1 cellular context compared by ENCODE assay signal in the genomic region with DNA sequence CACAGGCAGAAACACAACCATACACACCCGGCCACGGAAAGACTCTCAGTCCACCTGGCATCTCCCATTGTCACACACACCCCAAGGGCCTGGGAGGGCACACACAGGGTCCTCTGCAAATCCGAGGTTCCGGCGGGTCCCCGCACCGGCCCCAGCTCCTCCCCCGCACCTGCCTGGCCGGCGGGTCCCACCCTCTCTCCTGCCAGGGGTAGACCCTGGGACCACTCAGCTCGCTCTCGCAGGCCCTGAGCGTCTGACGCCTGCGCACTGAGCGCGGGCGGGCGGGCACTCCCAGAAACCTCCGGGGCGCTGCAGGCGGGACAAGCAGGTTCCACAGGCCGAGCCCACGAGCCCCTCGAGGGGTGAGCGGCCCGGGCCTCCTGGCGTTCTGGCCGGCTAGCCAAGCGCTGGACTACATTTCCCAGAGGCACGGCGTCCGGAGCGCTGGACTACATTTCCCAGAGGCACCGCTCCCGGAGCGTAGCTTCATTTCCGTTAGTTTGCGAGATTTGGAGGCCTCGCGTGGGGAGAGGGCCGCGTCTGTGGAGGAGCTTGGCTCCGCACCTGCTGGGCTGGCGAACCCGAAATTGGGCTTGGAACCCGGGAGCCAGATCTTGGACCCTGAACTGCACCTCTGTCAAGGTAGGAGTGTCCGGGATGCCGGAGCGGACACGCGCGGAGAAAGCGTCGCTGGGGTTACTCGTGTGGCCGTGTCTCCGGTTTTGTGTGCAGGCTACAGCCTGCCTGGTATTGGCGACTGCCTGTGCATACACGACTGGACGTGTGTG.
TF ChIP-seq lines count a peak whose summit lies in the region.

A gene (plus strand): TSS at position 505 of the 788 bp plus-strand sequence. CDS start 10,686 bp downstream, outside the sequence.

TF ChIP-seq in HepG2, 621 proteins besides CTCF, POLR2A, EP300 and RAD21 (continued from another document and continues in another):
- TF ChIP-seq, protein P1, sequence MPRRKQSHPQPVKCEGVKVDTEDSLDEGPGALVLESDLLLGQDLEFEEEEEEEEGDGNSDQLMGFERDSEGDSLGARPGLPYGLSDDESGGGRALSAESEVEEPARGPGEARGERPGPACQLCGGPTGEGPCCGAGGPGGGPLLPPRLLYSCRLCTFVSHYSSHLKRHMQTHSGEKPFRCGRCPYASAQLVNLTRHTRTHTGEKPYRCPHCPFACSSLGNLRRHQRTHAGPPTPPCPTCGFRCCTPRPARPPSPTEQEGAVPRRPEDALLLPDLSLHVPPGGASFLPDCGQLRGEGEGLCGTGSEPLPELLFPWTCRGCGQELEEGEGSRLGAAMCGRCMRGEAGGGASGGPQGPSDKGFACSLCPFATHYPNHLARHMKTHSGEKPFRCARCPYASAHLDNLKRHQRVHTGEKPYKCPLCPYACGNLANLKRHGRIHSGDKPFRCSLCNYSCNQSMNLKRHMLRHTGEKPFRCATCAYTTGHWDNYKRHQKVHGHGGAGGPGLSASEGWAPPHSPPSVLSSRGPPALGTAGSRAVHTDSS (CRISPR knock-in tag; conservative IDR thresholded peaks at IDR 0.05): 0 out of 2 replicates have a peak, but pooled peaks have one; percentile 88
- TF ChIP-seq PHF21A (CRISPR knock-in tag; IDR thresholded peaks at IDR 0.05) (peak; percentile 98), RFX1 (IDR thresholded peaks at IDR 0.05) (no peak), NR3C1 (CRISPR knock-in tag; IDR thresholded peaks at IDR 0.05) (no peak), MEIS1 (CRISPR knock-in tag; IDR thresholded peaks at IDR 0.05; ENCODE audit: borderline replicate concordance) (peak; percentile 53; the same call in 1 of the 2 replicates), HNF4G (IDR thresholded peaks at IDR 0.05; ENCODE audit: borderline replicate concordance, low read depth, low read length) (no peak), HNF4G (CRISPR knock-in tag; IDR thresholded peaks at IDR 0.05; ENCODE audit: borderline replicate concordance, low read depth) (no peak; the same call in 1 of the 2 replicates), MAFG (CRISPR knock-in tag; IDR thresholded peaks at IDR 0.05) (no peak), JUND (CRISPR knock-in tag; IDR thresholded peaks at IDR 0.05) (0 out of 2 replicates have a peak, but pooled peaks have one; percentile 22), CREM (IDR thresholded peaks at IDR 0.05) (peak; percentile 99), CREM (CRISPR knock-in tag; IDR thresholded peaks at IDR 0.05) (no peak), ZNF777 (CRISPR knock-in tag; IDR thresholded peaks at IDR 0.05) (0 out of 2 replicates have a peak, but pooled peaks have one; percentile 61), MXI1 (IDR thresholded peaks at IDR 0.05; ENCODE audit: borderline replicate concordance, low read depth, low read length) (peak; percentile 85; the same call in 2 of the 3 replicates), ZNF605 (CRISPR knock-in tag; IDR thresholded peaks at IDR 0.05) (peak; percentile 81), PHF20 (CRISPR knock-in tag; IDR thresholded peaks at IDR 0.05) (peak; percentile 83), ATF7 (IDR thresholded peaks at IDR 0.05) (no peak), ATF7 (CRISPR knock-in tag; IDR thresholded peaks at IDR 0.05) (no peak), ZNF543 (CRISPR knock-in tag; IDR thresholded peaks at IDR 0.05) (peak; percentile 90), KDM3A (CRISPR knock-in tag; IDR thresholded peaks at IDR 0.05; ENCODE audit: low read depth) (peak; percentile 90), REL (CRISPR knock-in tag; conservative IDR thresholded peaks at IDR 0.05) (no peak), TAF1 (CRISPR knock-in tag; IDR thresholded peaks at IDR 0.05) (peak; percentile 46; the same call in 1 of the 2 replicates), ETV5 (CRISPR knock-in tag; IDR thresholded peaks at IDR 0.05; ENCODE audit: borderline replicate concordance) (peak; percentile 71), ZBTB7B (CRISPR knock-in tag; IDR thresholded peaks at IDR 0.05) (peak; percentile 85), HNRNPLL (IDR thresholded peaks at IDR 0.05; ENCODE audit: low read depth, low read length, poor library complexity, severe bottlenecking) (peak; percentile 70), ZNF572 (CRISPR knock-in tag; IDR thresholded peaks at IDR 0.05) (0 out of 2 replicates have a peak, but pooled peaks have one; percentile 59), ZNF776 (CRISPR knock-in tag; IDR thresholded peaks at IDR 0.05) (peak; percentile 67; the same call in 1 of the 2 replicates), SMAD1 (CRISPR knock-in tag; IDR thresholded peaks at IDR 0.05; ENCODE audit: borderline replicate concordance, low read depth) (no peak), FOXK2 (IDR thresholded peaks at IDR 0.05) (no peak), TOPORS (CRISPR knock-in tag; IDR thresholded peaks at IDR 0.05) (peak; percentile 86; the same call in 1 of the 2 replicates), ZNF430 (CRISPR knock-in tag; IDR thresholded peaks at IDR 0.05) (peak; percentile 88; the same call in 1 of the 2 replicates), SETDB1 (CRISPR knock-in tag; IDR thresholded peaks at IDR 0.05; ENCODE audit: borderline replicate concordance) (no peak), KLF16 (CRISPR knock-in tag; IDR thresholded peaks at IDR 0.05) (peak; percentile 58 to 71; a peak in 2 of 4 replicates), CBFB (CRISPR knock-in tag; IDR thresholded peaks at IDR 0.05) (no peak), CENPX (CRISPR knock-in tag; IDR thresholded peaks at IDR 0.05) (no peak), RBM22 (optimal IDR thresholded peaks at IDR 0.05; ENCODE audit: low read length) (no peak), ZNF12 (CRISPR knock-in tag; IDR thresholded peaks at IDR 0.05) (no peak), ZNF563 (CRISPR knock-in tag; IDR thresholded peaks at IDR 0.05) (peak; percentile 52; the same call in 1 of the 2 replicates), ZNF367 (CRISPR knock-in tag; IDR thresholded peaks at IDR 0.05; ENCODE audit: borderline replicate concordance) (no peak; the same call in 1 of the 2 replicates), ZNF180 (CRISPR knock-in tag; IDR thresholded peaks at IDR 0.05; ENCODE audit: borderline replicate concordance, low read depth) (no peak), ZFYVE20 (CRISPR knock-in tag; IDR thresholded peaks at IDR 0.05; ENCODE audit: borderline replicate concordance, low read depth) (no peak), ZZZ3 (CRISPR knock-in tag; IDR thresholded peaks at IDR 0.05; ENCODE audit: borderline replicate concordance) (peak; percentile 93; the same call in 1 of the 2 replicates), PTBP1 (IDR thresholded peaks at IDR 0.05; ENCODE audit: low read depth, low read length, poor library complexity, severe bottlenecking) (peak; percentile 10)
- TF ChIP-seq, protein P2, sequence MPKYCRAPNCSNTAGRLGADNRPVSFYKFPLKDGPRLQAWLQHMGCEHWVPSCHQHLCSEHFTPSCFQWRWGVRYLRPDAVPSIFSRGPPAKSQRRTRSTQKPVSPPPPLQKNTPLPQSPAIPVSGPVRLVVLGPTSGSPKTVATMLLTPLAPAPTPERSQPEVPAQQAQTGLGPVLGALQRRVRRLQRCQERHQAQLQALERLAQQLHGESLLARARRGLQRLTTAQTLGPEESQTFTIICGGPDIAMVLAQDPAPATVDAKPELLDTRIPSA (CRISPR knock-in tag; IDR thresholded peaks at IDR 0.05; ENCODE audit: borderline replicate concordance): no peak
- TF ChIP-seq, protein P3, sequence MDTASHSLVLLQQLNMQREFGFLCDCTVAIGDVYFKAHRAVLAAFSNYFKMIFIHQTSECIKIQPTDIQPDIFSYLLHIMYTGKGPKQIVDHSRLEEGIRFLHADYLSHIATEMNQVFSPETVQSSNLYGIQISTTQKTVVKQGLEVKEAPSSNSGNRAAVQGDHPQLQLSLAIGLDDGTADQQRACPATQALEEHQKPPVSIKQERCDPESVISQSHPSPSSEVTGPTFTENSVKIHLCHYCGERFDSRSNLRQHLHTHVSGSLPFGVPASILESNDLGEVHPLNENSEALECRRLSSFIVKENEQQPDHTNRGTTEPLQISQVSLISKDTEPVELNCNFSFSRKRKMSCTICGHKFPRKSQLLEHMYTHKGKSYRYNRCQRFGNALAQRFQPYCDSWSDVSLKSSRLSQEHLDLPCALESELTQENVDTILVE (CRISPR knock-in tag; IDR thresholded peaks at IDR 0.05): peak; percentile 68; the same call in 1 of the 2 replicates
- TF ChIP-seq, protein P4, sequence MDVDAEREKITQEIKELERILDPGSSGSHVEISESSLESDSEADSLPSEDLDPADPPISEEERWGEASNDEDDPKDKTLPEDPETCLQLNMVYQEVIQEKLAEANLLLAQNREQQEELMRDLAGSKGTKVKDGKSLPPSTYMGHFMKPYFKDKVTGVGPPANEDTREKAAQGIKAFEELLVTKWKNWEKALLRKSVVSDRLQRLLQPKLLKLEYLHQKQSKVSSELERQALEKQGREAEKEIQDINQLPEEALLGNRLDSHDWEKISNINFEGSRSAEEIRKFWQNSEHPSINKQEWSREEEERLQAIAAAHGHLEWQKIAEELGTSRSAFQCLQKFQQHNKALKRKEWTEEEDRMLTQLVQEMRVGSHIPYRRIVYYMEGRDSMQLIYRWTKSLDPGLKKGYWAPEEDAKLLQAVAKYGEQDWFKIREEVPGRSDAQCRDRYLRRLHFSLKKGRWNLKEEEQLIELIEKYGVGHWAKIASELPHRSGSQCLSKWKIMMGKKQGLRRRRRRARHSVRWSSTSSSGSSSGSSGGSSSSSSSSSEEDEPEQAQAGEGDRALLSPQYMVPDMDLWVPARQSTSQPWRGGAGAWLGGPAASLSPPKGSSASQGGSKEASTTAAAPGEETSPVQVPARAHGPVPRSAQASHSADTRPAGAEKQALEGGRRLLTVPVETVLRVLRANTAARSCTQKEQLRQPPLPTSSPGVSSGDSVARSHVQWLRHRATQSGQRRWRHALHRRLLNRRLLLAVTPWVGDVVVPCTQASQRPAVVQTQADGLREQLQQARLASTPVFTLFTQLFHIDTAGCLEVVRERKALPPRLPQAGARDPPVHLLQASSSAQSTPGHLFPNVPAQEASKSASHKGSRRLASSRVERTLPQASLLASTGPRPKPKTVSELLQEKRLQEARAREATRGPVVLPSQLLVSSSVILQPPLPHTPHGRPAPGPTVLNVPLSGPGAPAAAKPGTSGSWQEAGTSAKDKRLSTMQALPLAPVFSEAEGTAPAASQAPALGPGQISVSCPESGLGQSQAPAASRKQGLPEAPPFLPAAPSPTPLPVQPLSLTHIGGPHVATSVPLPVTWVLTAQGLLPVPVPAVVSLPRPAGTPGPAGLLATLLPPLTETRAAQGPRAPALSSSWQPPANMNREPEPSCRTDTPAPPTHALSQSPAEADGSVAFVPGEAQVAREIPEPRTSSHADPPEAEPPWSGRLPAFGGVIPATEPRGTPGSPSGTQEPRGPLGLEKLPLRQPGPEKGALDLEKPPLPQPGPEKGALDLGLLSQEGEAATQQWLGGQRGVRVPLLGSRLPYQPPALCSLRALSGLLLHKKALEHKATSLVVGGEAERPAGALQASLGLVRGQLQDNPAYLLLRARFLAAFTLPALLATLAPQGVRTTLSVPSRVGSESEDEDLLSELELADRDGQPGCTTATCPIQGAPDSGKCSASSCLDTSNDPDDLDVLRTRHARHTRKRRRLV (CRISPR knock-in tag; IDR thresholded peaks at IDR 0.05): no peak
- TF ChIP-seq, protein P5, sequence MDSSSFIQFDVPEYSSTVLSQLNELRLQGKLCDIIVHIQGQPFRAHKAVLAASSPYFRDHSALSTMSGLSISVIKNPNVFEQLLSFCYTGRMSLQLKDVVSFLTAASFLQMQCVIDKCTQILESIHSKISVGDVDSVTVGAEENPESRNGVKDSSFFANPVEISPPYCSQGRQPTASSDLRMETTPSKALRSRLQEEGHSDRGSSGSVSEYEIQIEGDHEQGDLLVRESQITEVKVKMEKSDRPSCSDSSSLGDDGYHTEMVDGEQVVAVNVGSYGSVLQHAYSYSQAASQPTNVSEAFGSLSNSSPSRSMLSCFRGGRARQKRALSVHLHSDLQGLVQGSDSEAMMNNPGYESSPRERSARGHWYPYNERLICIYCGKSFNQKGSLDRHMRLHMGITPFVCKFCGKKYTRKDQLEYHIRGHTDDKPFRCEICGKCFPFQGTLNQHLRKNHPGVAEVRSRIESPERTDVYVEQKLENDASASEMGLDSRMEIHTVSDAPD (CRISPR knock-in tag; IDR thresholded peaks at IDR 0.05): peak; percentile 56; the same call in 1 of the 2 replicates
- TF ChIP-seq, protein P6, sequence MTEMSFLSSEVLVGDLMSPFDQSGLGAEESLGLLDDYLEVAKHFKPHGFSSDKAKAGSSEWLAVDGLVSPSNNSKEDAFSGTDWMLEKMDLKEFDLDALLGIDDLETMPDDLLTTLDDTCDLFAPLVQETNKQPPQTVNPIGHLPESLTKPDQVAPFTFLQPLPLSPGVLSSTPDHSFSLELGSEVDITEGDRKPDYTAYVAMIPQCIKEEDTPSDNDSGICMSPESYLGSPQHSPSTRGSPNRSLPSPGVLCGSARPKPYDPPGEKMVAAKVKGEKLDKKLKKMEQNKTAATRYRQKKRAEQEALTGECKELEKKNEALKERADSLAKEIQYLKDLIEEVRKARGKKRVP (CRISPR knock-in tag; IDR thresholded peaks at IDR 0.05): no peak; a peak in 1 of 4 replicates
- TF ChIP-seq, protein P7, sequence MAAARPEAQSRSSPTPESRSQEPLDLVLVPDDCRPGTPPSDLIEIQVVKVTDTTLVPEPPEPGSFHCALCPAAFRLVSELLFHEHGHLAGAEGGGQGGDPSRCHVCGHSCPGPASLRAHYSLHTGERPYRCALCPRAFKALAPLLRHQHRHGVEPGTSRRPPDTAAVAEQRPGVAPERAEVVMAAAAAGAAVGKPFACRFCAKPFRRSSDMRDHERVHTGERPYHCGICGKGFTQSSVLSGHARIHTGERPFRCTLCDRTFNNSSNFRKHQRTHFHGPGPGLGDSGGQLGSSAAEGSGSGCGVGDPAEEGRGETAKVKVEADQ (CRISPR knock-in tag; IDR thresholded peaks at IDR 0.05; ENCODE audit: borderline replicate concordance): peak; percentile 89; the same call in 1 of the 2 replicates
- TF ChIP-seq, protein P8, sequence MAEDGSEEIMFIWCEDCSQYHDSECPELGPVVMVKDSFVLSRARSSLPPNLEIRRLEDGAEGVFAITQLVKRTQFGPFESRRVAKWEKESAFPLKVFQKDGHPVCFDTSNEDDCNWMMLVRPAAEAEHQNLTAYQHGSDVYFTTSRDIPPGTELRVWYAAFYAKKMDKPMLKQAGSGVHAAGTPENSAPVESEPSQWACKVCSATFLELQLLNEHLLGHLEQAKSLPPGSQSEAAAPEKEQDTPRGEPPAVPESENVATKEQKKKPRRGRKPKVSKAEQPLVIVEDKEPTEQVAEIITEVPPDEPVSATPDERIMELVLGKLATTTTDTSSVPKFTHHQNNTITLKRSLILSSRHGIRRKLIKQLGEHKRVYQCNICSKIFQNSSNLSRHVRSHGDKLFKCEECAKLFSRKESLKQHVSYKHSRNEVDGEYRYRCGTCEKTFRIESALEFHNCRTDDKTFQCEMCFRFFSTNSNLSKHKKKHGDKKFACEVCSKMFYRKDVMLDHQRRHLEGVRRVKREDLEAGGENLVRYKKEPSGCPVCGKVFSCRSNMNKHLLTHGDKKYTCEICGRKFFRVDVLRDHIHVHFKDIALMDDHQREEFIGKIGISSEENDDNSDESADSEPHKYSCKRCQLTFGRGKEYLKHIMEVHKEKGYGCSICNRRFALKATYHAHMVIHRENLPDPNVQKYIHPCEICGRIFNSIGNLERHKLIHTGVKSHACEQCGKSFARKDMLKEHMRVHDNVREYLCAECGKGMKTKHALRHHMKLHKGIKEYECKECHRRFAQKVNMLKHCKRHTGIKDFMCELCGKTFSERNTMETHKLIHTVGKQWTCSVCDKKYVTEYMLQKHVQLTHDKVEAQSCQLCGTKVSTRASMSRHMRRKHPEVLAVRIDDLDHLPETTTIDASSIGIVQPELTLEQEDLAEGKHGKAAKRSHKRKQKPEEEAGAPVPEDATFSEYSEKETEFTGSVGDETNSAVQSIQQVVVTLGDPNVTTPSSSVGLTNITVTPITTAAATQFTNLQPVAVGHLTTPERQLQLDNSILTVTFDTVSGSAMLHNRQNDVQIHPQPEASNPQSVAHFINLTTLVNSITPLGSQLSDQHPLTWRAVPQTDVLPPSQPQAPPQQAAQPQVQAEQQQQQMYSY (CRISPR knock-in tag; IDR thresholded peaks at IDR 0.05): peak; percentile 43; the same call in 1 of the 2 replicates
